ENCODE assay signal across 23 cellular contexts in genomic region chr11:1942541-1943260, GRCh38. TPM values are rescaled to one million over a fixed set of nuclear protein-coding genes. Genes with fewer than 3 reads are reported as not detected.
DNase-seq lines count a peak whose midpoint lies in the region; ATAC-seq lines count a peak whose summit lies in the region.
"Had no signal": no experiment of that assay in that cellular context is flagged by ENCODE, and none has a peak within 500 bp of the region (broad histone marks: within the 10 kb centered on the region; RNA-seq: fewer than 3 reads in every experiment).

No MANE protein-coding gene starts in this region.

- H3K4me1 ChIP-seq in right cardiac atrium (ENCODE audit: control insufficient read depth, insufficient read depth, low read length): no peaks in the 10 kb centered on the region
- H3K4me1 ChIP-seq: A549 had no signal

- no peaks in the 10 kb centered on the region for H3K27me3 Mint-ChIP-seq in activated CD4-positive, alpha-beta memory T cell treated with anti-CD3 and anti-CD28 coated beads for 36 hours
- H3K27me3 Mint-ChIP-seq in activated CD4-positive, alpha-beta memory T cell treated with anti-CD3 and anti-CD28 coated beads, Interleukin-2, amount 10 ng/mL, durations not matched to agents 7 days and 5 days: no peaks in the 10 kb centered on the region

- H3K9me3 Mint-ChIP-seq in activated CD4-positive, alpha-beta memory T cell treated with anti-CD3 and anti-CD28 coated beads for 36 hours: no peaks in the 10 kb centered on the region
- H3K9me3 Mint-ChIP-seq in activated CD4-positive, alpha-beta memory T cell treated with anti-CD3 and anti-CD28 coated beads, Interleukin-2, amount 10 ng/mL, durations not matched to agents 7 days and 5 days: no peaks in the 10 kb centered on the region
- H3K9me3 Mint-ChIP-seq: activated T-cell treated with anti-CD3 and anti-CD28 coated beads, Interleukin-2, amount 50 U/mL, for 72 hours; endodermal cell had no signal

- no peaks in the 10 kb centered on the region for H3K36me3 Mint-ChIP-seq in activated CD4-positive, alpha-beta memory T cell treated with anti-CD3 and anti-CD28 coated beads for 36 hours
- no peaks in the 10 kb centered on the region for H3K36me3 Mint-ChIP-seq in activated CD4-positive, alpha-beta memory T cell treated with anti-CD3 and anti-CD28 coated beads, Interleukin-2, amount 10 ng/mL, durations not matched to agents 7 days and 5 days (ENCODE audit: low read depth)

- H3K9me3 ChIP-seq in KOPT-K1 (ENCODE audit: insufficient read depth, low read length, poor library complexity, severe bottlenecking): no peaks in the 10 kb centered on the region
- no peaks in the 10 kb centered on the region for H3K9me3 ChIP-seq in right cardiac atrium (ENCODE audit: control insufficient read depth, low read length)
- H3K9me3 ChIP-seq: A549, mucosa of descending colon, tibial artery had no signal

- H3K27ac Mint-ChIP-seq in activated CD4-positive, alpha-beta memory T cell treated with anti-CD3 and anti-CD28 coated beads for 36 hours: peak overlapping the region; percentile 5
- H3K27ac Mint-ChIP-seq in activated CD4-positive, alpha-beta memory T cell treated with anti-CD3 and anti-CD28 coated beads, Interleukin-2, amount 10 ng/mL, durations not matched to agents 7 days and 5 days: no peak overlapping the region
- H3K27ac Mint-ChIP-seq: activated T-cell treated with anti-CD3 and anti-CD28 coated beads, Interleukin-2, amount 50 U/mL, for 72 hours; endodermal cell had no signal

- peaks cover 4% of the 10 kb centered on the region for H3K4me1 Mint-ChIP-seq in activated CD4-positive, alpha-beta memory T cell treated with anti-CD3 and anti-CD28 coated beads for 36 hours (ENCODE audit: low read depth)
- peaks cover 3% of the 10 kb centered on the region for H3K4me1 Mint-ChIP-seq in activated CD4-positive, alpha-beta memory T cell treated with anti-CD3 and anti-CD28 coated beads, Interleukin-2, amount 10 ng/mL, durations not matched to agents 7 days and 5 days
- H3K4me1 Mint-ChIP-seq: endodermal cell had no signal

- peak overlapping the region; percentile 29 for H3K27ac ChIP-seq in KOPT-K1 (ENCODE audit: low read depth, low read length, poor library complexity, severe bottlenecking)
- peak overlapping the region; percentile 6 for H3K27ac ChIP-seq in right cardiac atrium (ENCODE audit: low read length)
- H3K27ac ChIP-seq: A549, HL-60, skin epidermis, tibial artery had no signal

- intact Hi-C loops in activated CD4-positive, alpha-beta memory T cell treated with anti-CD3 and anti-CD28 coated beads for 36 hours (cut with micrococcal nuclease): loop anchor here (10.0 kb wide), 1 partner anchor 48 kb away; the partner anchor contains the start of gene PRR33
- intact Hi-C loops in right cardiac atrium (cut with DNase I) (loop anchor here in 2 of 4 donors (10.0 kb wide), 2 partner anchors 48 to 98 kb away; partner anchors contain the start of gene PRR33 (in 1 of the 2)), sciatic nerve (cut with DNase I) (loop anchor here (5.0 kb wide), 1 partner anchor 45 kb away; no protein-coding TSS in a partner anchor)

- no peak overlapping the region for H3K4me3 ChIP-seq in right cardiac atrium (ENCODE audit: low read length)
- H3K4me3 ChIP-seq: A549, hepatocyte, mucosa of descending colon, skin epidermis, tibial artery had no signal

- CTCF ChIA-PET in activated CD4-positive, alpha-beta memory T cell treated with anti-CD3 and anti-CD28 coated beads for 36 hours (lab: Charles Lee): no interaction called here
- CTCF ChIA-PET in activated CD4-positive, alpha-beta memory T cell treated with anti-CD3 and anti-CD28 coated beads, Interleukin-2, amount 10 ng/mL, durations not matched to agents 7 days and 5 days (lab: Charles Lee): no interaction called here

- POLR2A ChIA-PET in activated CD4-positive, alpha-beta memory T cell treated with anti-CD3 and anti-CD28 coated beads for 36 hours (lab: Charles Lee): no interaction called here
- POLR2A ChIA-PET in activated CD4-positive, alpha-beta memory T cell treated with anti-CD3 and anti-CD28 coated beads, Interleukin-2, amount 10 ng/mL, durations not matched to agents 7 days and 5 days (lab: Charles Lee): no interaction called here

- 82% methylated on average over 10 of the region's 10 CpGs for WGBS in right cardiac atrium

- DNase-seq in activated CD4-positive, alpha-beta memory T cell treated with anti-CD3 and anti-CD28 coated beads for 36 hours: no peak
- no peak for DNase-seq in activated CD4-positive, alpha-beta memory T cell treated with anti-CD3 and anti-CD28 coated beads, Interleukin-2, amount 10 ng/mL, durations not matched to agents 7 days and 5 days
- DNase-seq in right cardiac atrium (peak in 2 of 3 donors; percentile 31 to 36), sciatic nerve (ENCODE audit: low spot score) (peak; percentile 54), amygdala (lab: John Stamatoyannopoulos, UW) (no peak), COR-L47 (lab: John Stamatoyannopoulos, UW) (no peak)
- DNase-seq: activated CD4-positive, alpha-beta T cell treated with anti-CD3 and anti-CD28 coated beads, Interleukin-2, amount 50 U/mL, for 1 hour; anterior cingulate cortex; endodermal cell; NCI-H1048; occipital lobe; OCI-M1 had no signal

- no peaks in the 10 kb centered on the region for H3K36me3 ChIP-seq in KOPT-K1 (ENCODE audit: insufficient read depth, low read length)
- H3K36me3 ChIP-seq: tibial artery had no signal

- no peak overlapping the region for H3K4me3 Mint-ChIP-seq in activated CD4-positive, alpha-beta memory T cell treated with anti-CD3 and anti-CD28 coated beads for 36 hours
- H3K4me3 Mint-ChIP-seq in activated CD4-positive, alpha-beta memory T cell treated with anti-CD3 and anti-CD28 coated beads, Interleukin-2, amount 10 ng/mL, durations not matched to agents 7 days and 5 days: no peak overlapping the region
- H3K4me3 Mint-ChIP-seq: activated T-cell treated with anti-CD3 and anti-CD28 coated beads, Interleukin-2, amount 50 U/mL, for 72 hours; endodermal cell had no signal

- H3K27me3 ChIP-seq in right cardiac atrium (ENCODE audit: control insufficient read depth, insufficient read depth): no peaks in the 10 kb centered on the region
- H3K27me3 ChIP-seq: hepatocyte had no signal

- no peak for ATAC-seq in right cardiac atrium
- no peak for ATAC-seq in sciatic nerve
- no peak for ATAC-seq in HG03378 (IDR thresholded peaks at IDR 0.05; ENCODE audit: unreplicated experiment)
- ATAC-seq: A549; activated T-cell treated with anti-CD3 and anti-CD28 coated beads, Interleukin-2, amount 50 U/mL, for 72 hours; mucosa of descending colon had no signal

RNA-seq across cellular contexts. Expression of gene MRPL23, which starts 4.4 kb away (rescaled TPM):
- 100 to 1,000 TPM; 115 to 119 TPM for total RNA-seq in activated CD4-positive, alpha-beta memory T cell treated with anti-CD3 and anti-CD28 coated beads for 36 hours
- 10 to 100 TPM; 99.8 to 99.9 TPM for total RNA-seq in activated CD4-positive, alpha-beta memory T cell treated with anti-CD3 and anti-CD28 coated beads, Interleukin-2, amount 10 ng/mL, durations not matched to agents 7 days and 5 days
- total RNA-seq in right cardiac atrium (100 to 1,000 TPM in 1 of 4 donors, 10 to 100 TPM in 3; 47.1 to 102 (median 74.8) TPM), sciatic nerve (39.5 TPM)
- 108 TPM for polyA plus RNA-seq in right cardiac atrium

RNA-seq across cellular contexts. Expression of gene TNNT3, which starts 23.2 kb away (rescaled TPM):
- total RNA-seq in activated CD4-positive, alpha-beta memory T cell treated with anti-CD3 and anti-CD28 coated beads for 36 hours: 1 to 10 TPM; 6.0 to 6.8 TPM
- 1 to 10 TPM; 6.6 to 9.7 TPM for total RNA-seq in activated CD4-positive, alpha-beta memory T cell treated with anti-CD3 and anti-CD28 coated beads, Interleukin-2, amount 10 ng/mL, durations not matched to agents 7 days and 5 days
- 10 to 100 TPM in 3 of 4 donors, 1 to 10 TPM in 1; 9.0 to 58.7 (median 34.1) TPM for total RNA-seq in right cardiac atrium
- polyA plus RNA-seq in right cardiac atrium: 63.1 TPM
- total RNA-seq in sciatic nerve: 35.6 TPM
- total RNA-seq: endodermal cell had no signal
- polyA plus RNA-seq: A549 had no signal

RNA-seq across cellular contexts. Expression of gene PRR33, which starts 51.0 kb away (rescaled TPM):
- under 1 TPM in 1 of 2 experiments, not detected in 1; 0.07 TPM for total RNA-seq in activated CD4-positive, alpha-beta memory T cell treated with anti-CD3 and anti-CD28 coated beads for 36 hours
- under 1 TPM; 0.08 TPM for total RNA-seq in activated CD4-positive, alpha-beta memory T cell treated with anti-CD3 and anti-CD28 coated beads, Interleukin-2, amount 10 ng/mL, durations not matched to agents 7 days and 5 days
- total RNA-seq in right cardiac atrium (under 1 TPM; 0.11 to 0.82 (median 0.24) TPM), sciatic nerve (not detected)
- polyA plus RNA-seq in right cardiac atrium: 0.81 TPM
- total RNA-seq: activated T-cell treated with anti-CD3 and anti-CD28 coated beads, Interleukin-2, amount 50 U/mL, for 72 hours; cerebellum; endodermal cell; hepatocyte; mucosa of descending colon; occipital lobe had no signal
- polyA plus RNA-seq: A549, keratinocyte had no signal

RNA-seq across cellular contexts. Expression of gene H19, which starts 54.9 kb away (rescaled TPM):
- total RNA-seq in activated CD4-positive, alpha-beta memory T cell treated with anti-CD3 and anti-CD28 coated beads for 36 hours: not detected
- not detected for total RNA-seq in activated CD4-positive, alpha-beta memory T cell treated with anti-CD3 and anti-CD28 coated beads, Interleukin-2, amount 10 ng/mL, durations not matched to agents 7 days and 5 days
- total RNA-seq in right cardiac atrium: 100 to 1,000 TPM; 279 to 500 (median 401) TPM
- polyA plus RNA-seq in right cardiac atrium: 813 TPM
- 1,096 TPM for total RNA-seq in sciatic nerve
- total RNA-seq: activated T-cell treated with anti-CD3 and anti-CD28 coated beads, Interleukin-2, amount 50 U/mL, for 72 hours had no signal

Comparison
In these comparisons a context has a peak if more than half of its experiments do, and no peak if none do; other contexts are left out.
1. DNase-seq: peak in right cardiac atrium (2 of 3) and sciatic nerve (single experiment); none in activated CD4-positive, alpha-beta memory T cell treated with anti-CD3 and anti-CD28 coated beads for 36 hours (single experiment), activated CD4-positive, alpha-beta memory T cell treated with anti-CD3 and anti-CD28 coated beads, Interleukin-2, amount 10 ng/mL, durations not matched to agents 7 days and 5 days (single experiment), amygdala (0 of 56) and COR-L47 (single experiment).